In the genomic region with DNA sequence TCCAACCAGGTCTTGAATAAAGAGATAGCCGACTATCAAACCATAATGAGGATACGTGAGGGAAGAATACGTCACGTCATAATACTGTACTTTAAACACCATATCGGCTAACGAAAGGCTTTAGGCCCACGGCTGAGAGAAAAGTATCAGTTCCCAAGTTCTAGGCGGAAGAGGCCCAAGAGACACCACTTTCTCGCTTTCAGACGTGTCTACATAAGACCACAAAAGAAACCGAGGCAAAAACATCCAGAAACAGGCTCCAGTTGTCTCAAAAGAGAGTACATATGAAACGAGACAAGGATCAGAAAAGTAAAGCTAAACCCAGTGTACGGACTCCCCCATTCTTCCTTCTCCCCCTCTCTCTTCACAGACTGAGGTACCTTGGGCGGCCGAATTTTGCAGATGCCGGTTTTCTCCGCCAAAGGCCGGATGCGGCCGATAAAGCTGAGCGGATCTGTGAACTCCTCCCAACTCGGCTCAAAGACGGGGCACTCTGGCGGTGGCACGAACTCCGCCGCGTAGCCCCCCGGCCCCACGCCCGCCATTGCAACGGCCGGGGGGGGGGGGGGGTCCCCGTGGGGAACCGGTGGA, we compare ENCODE assay signal across 1 cellular context.
TF ChIP-seq lines count a peak whose summit lies in the region.

No MANE protein-coding gene starts in this region.

TF ChIP-seq in GM12878, 131 proteins besides CTCF, POLR2A, EP300 and RAD21 (continued from another document):
- TF ChIP-seq DPF2 (IDR thresholded peaks at IDR 0.05) (peak; percentile 53; the same call in 1 of the 2 replicates), KLF5 (IDR thresholded peaks at IDR 0.05; ENCODE audit: partially characterized antibody) (no peak), FOXM1 (IDR thresholded peaks at IDR 0.05; ENCODE audit: low read depth, low read length) (0 out of 2 replicates have a peak, but pooled peaks have one; percentile 51), ZNF24 (IDR thresholded peaks at IDR 0.05) (no peak), CREM (IDR thresholded peaks at IDR 0.05; ENCODE audit: low read depth) (no peak), CBFB (IDR thresholded peaks at IDR 0.05; ENCODE audit: low read depth) (peak; percentile 50; the same call in 1 of the 2 replicates), YY1 (IDR thresholded peaks at IDR 0.05; ENCODE audit: low read depth, low read length) (peak; percentile 90), ZSCAN29 (IDR thresholded peaks at IDR 0.05) (peak; percentile 90), CREB1 (IDR thresholded peaks at IDR 0.05; ENCODE audit: low read depth) (0 out of 2 replicates have a peak, but pooled peaks have one; percentile 25)
- TF ChIP-seq, protein P1, sequence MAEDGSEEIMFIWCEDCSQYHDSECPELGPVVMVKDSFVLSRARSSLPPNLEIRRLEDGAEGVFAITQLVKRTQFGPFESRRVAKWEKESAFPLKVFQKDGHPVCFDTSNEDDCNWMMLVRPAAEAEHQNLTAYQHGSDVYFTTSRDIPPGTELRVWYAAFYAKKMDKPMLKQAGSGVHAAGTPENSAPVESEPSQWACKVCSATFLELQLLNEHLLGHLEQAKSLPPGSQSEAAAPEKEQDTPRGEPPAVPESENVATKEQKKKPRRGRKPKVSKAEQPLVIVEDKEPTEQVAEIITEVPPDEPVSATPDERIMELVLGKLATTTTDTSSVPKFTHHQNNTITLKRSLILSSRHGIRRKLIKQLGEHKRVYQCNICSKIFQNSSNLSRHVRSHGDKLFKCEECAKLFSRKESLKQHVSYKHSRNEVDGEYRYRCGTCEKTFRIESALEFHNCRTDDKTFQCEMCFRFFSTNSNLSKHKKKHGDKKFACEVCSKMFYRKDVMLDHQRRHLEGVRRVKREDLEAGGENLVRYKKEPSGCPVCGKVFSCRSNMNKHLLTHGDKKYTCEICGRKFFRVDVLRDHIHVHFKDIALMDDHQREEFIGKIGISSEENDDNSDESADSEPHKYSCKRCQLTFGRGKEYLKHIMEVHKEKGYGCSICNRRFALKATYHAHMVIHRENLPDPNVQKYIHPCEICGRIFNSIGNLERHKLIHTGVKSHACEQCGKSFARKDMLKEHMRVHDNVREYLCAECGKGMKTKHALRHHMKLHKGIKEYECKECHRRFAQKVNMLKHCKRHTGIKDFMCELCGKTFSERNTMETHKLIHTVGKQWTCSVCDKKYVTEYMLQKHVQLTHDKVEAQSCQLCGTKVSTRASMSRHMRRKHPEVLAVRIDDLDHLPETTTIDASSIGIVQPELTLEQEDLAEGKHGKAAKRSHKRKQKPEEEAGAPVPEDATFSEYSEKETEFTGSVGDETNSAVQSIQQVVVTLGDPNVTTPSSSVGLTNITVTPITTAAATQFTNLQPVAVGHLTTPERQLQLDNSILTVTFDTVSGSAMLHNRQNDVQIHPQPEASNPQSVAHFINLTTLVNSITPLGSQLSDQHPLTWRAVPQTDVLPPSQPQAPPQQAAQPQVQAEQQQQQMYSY (CRISPR knock-in tag; IDR thresholded peaks at IDR 0.05) = no peak
